ENCODE assay signal across 21 cellular contexts in the genomic region with DNA sequence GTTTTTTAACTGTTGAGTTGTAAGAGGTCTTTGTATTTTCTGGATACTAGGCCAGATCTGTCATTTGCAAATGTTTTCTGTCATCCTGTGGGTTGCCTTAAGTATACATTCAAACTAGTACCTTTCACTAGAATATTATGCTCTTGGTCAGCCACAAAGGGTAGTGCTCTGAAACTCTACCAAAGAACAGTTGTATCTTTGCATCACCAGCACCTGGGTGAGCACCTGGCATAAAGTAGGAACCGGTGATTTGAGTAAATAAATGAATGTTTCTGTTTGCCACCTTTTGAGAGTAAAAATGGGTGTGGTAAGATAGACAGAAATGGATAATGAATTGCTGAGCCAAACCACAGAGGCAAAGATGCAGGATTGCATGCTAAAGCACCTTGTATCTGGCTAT.
DNase-seq lines count a peak whose midpoint lies in the region; ATAC-seq and TF ChIP-seq lines count a peak whose summit lies in the region.
"Had no signal": no experiment of that assay in that cellular context is flagged by ENCODE, and none has a peak within 500 bp of the region (broad histone marks: within the 10 kb centered on the region; RNA-seq: fewer than 3 reads in every experiment).

No MANE protein-coding gene starts in this region.

- H3K27me3 Mint-ChIP-seq in activated CD8-positive, alpha-beta memory T cell treated with anti-CD3 and anti-CD28 coated beads, Interleukin-2, amount 10 ng/mL, durations not matched to agents 7 days and 5 days, result no peaks in the 10 kb centered on the region
- H3K27me3 Mint-ChIP-seq: CD4-positive, alpha-beta memory T cell had no signal

- no peak overlapping the region for H3K9ac ChIP-seq in KMS-11
- H3K9ac ChIP-seq: BLaER1 had no signal

- H3K9me3 ChIP-seq in RWPE2 (ENCODE audit: severe bottlenecking), result no peaks in the 10 kb centered on the region
- H3K9me3 ChIP-seq: BLaER1 had no signal

- H3K79me2 ChIP-seq in KMS-11 (ENCODE audit: insufficient read depth, low read depth), result no peaks in the 10 kb centered on the region

- no peaks in the 10 kb centered on the region for H3K36me3 Mint-ChIP-seq in activated CD8-positive, alpha-beta memory T cell treated with anti-CD3 and anti-CD28 coated beads, Interleukin-2, amount 10 ng/mL, durations not matched to agents 7 days and 5 days
- H3K36me3 Mint-ChIP-seq: CD4-positive, alpha-beta memory T cell had no signal

- CTCF ChIA-PET in activated CD8-positive, alpha-beta memory T cell treated with anti-CD3 and anti-CD28 coated beads, Interleukin-2, amount 10 ng/mL, durations not matched to agents 7 days and 5 days (lab: Charles Lee), result no interaction called here

- H3K4me3 ChIP-seq in KMS-11 (IDR thresholded peaks at IDR 0.05; ENCODE audit: insufficient read depth, low read depth, low read length) (no peak overlapping the region), RWPE2 (ENCODE audit: severe bottlenecking) (no peak overlapping the region)
- H3K4me3 ChIP-seq: BLaER1 had no signal

- peaks cover 43% of the 10 kb centered on the region for H3K4me1 ChIP-seq in KMS-11 (ENCODE audit: low read depth, poor library complexity, severe bottlenecking)
- H3K4me1 ChIP-seq in RWPE2 (ENCODE audit: insufficient read depth, poor library complexity, severe bottlenecking), result peaks cover 75% of the 10 kb centered on the region

- H3K4me3 Mint-ChIP-seq in activated CD8-positive, alpha-beta memory T cell treated with anti-CD3 and anti-CD28 coated beads, Interleukin-2, amount 10 ng/mL, durations not matched to agents 7 days and 5 days, result no peak overlapping the region

- H3K27ac Mint-ChIP-seq in activated CD8-positive, alpha-beta memory T cell treated with anti-CD3 and anti-CD28 coated beads, Interleukin-2, amount 10 ng/mL, durations not matched to agents 7 days and 5 days, result no peak overlapping the region

- intact Hi-C loops in left colon (cut with DNase I, micrococcal nuclease), result no loop called here

- H3K36me3 ChIP-seq in KMS-11 (ENCODE audit: insufficient read depth) (no peaks in the 10 kb centered on the region), RWPE2 (ENCODE audit: low read depth) (no peaks in the 10 kb centered on the region)
- H3K36me3 ChIP-seq: BLaER1 had no signal

- TF ChIP-seq CTCF in KMS-11 (conservative IDR thresholded peaks at IDR 0.05; ENCODE audit: low read depth, low read length) (no peak), RWPE2 (IDR thresholded peaks at IDR 0.05; ENCODE audit: poor library complexity, severe bottlenecking) (no peak)

- no peaks in the 10 kb centered on the region for H3K9me3 Mint-ChIP-seq in activated CD8-positive, alpha-beta memory T cell treated with anti-CD3 and anti-CD28 coated beads, Interleukin-2, amount 10 ng/mL, durations not matched to agents 7 days and 5 days (ENCODE audit: low read depth)

- no peaks in the 10 kb centered on the region for H4K20me1 ChIP-seq in KMS-11 (ENCODE audit: insufficient read depth)

- peak; percentile 18 for DNase-seq in NCI-H526 treated with DMSO at 0.1 percent for 48 hours (lab: John Stamatoyannopoulos, UW)
- no peak for DNase-seq in RWPE2 (ENCODE audit: low spot score)
- DNase-seq in left colon, result no peak
- DNase-seq in activated CD8-positive, alpha-beta memory T cell treated with anti-CD3 and anti-CD28 coated beads, Interleukin-2, amount 10 ng/mL, durations not matched to agents 7 days and 5 days, result no peak
- DNase-seq in HT-29 (ENCODE audit: low spot score), result no peak
- DNase-seq: Calu3; CD4-positive, alpha-beta memory T cell; GF-D8; GOT3; KBM-7; NCI-H1436 treated with DMSO at 0.1 percent for 48 hours; NCI-H2081 treated with DMSO at 0.1 percent for 48 hours; NCI-H510A treated with DMSO at 0.1 percent for 48 hours; NK-92 treated with Interleukin-12 subunit alpha and Interleukin-12 subunit beta, amount 100 ng/mL, for 24 hours; SHP77 treated with DMSO at 0.1 percent for 48 hours; T-helper 1 cell had no signal

- H3K27ac ChIP-seq in KMS-11 (peak overlapping the region; percentile 29; the same call in 1 of the 2 replicates), RWPE2 (ENCODE audit: poor library complexity, severe bottlenecking) (peak overlapping the region; percentile 90)
- H3K27ac ChIP-seq: BLaER1 had no signal

- H3K27me3 ChIP-seq in KMS-11 (ENCODE audit: insufficient read depth, low read depth) (no peaks in the 10 kb centered on the region), RWPE2 (ENCODE audit: insufficient read depth, poor library complexity, severe bottlenecking) (no peaks in the 10 kb centered on the region)
- H3K27me3 ChIP-seq: BLaER1 had no signal

- H3K4me1 Mint-ChIP-seq in activated CD8-positive, alpha-beta memory T cell treated with anti-CD3 and anti-CD28 coated beads, Interleukin-2, amount 10 ng/mL, durations not matched to agents 7 days and 5 days, result peaks cover 20% of the 10 kb centered on the region

- no peak overlapping the region for H2AFZ ChIP-seq in KMS-11 (ENCODE audit: low read depth)

- H3K4me2 ChIP-seq in KMS-11, result peak overlapping the region; percentile 36; the same call in 1 of the 2 replicates
- H3K4me2 ChIP-seq: BLaER1 had no signal

- ATAC-seq in RWPE2 (ENCODE audit: low read depth) (no peak), left colon (peak; percentile 9), HG03520 (IDR thresholded peaks at IDR 0.05; ENCODE audit: unreplicated experiment) (no peak)
- no peak for ATAC-seq in activated CD8-positive, alpha-beta memory T cell treated with anti-CD3 and anti-CD28 coated beads, Interleukin-2, amount 10 ng/mL, durations not matched to agents 7 days and 5 days
- ATAC-seq: HCT116, SK-N-SH treated with all-trans-retinoic acid at 6 μM for 48 hours had no signal
